In genomic region chr7:33537078-33537477, GRCh38 we compare ENCODE assay signal across 30 cellular contexts.
"Had no signal": no experiment of that assay in that cellular context is flagged by ENCODE, and none has a peak within 500 bp of the region (broad histone marks: within the 10 kb centered on the region; RNA-seq: fewer than 3 reads in every experiment).

No MANE protein-coding gene starts in this region.

- H3K4me1 Mint-ChIP-seq: activated CD4-positive, alpha-beta memory T cell treated with anti-CD3 and anti-CD28 coated beads, Interleukin-2, amount 10 ng/mL, durations not matched to agents 7 days and 5 days; activated naive CD4-positive, alpha-beta T cell treated with anti-CD3 and anti-CD28 coated beads, Interleukin-2, amount 10 ng/mL, durations not matched to agents 7 days and 5 days; T-helper 17 cell had no signal

- H3K4me3 Mint-ChIP-seq: activated CD4-positive, alpha-beta memory T cell treated with anti-CD3 and anti-CD28 coated beads, Interleukin-2, amount 10 ng/mL, durations not matched to agents 7 days and 5 days; activated CD4-positive, alpha-beta T cell treated with anti-CD3 and anti-CD28 coated beads, Interleukin-2, amount 10 ng/mL, durations not matched to agents 7 days and 5 days; activated naive CD4-positive, alpha-beta T cell treated with anti-CD3 and anti-CD28 coated beads, Interleukin-2, amount 10 ng/mL, durations not matched to agents 7 days and 5 days; activated naive CD8-positive, alpha-beta T cell treated with anti-CD3 and anti-CD28 coated beads, Interleukin-2, amount 10 ng/mL, durations not matched to agents 7 days and 5 days; activated T-cell treated with anti-CD3 and anti-CD28 coated beads, Interleukin-2, amount 50 U/mL, for 24 hours; activated T-cell treated with anti-CD3 and anti-CD28 coated beads, Interleukin-2, amount 50 U/mL, for 72 hours; T-helper 17 cell; T-helper 2 cell treated with Interferon-gamma antibody and Interleukin-4, amounts not matched to agents 5 μg/mL and 100 μg/mL, for 36 hours had no signal

- H3K27me3 Mint-ChIP-seq: activated CD4-positive, alpha-beta memory T cell treated with anti-CD3 and anti-CD28 coated beads, Interleukin-2, amount 10 ng/mL, durations not matched to agents 7 days and 5 days; activated CD4-positive, alpha-beta T cell treated with anti-CD3 and anti-CD28 coated beads, Interleukin-2, amount 10 ng/mL, durations not matched to agents 7 days and 5 days; activated naive CD4-positive, alpha-beta T cell treated with anti-CD3 and anti-CD28 coated beads, Interleukin-2, amount 10 ng/mL, durations not matched to agents 7 days and 5 days; activated naive CD8-positive, alpha-beta T cell treated with anti-CD3 and anti-CD28 coated beads, Interleukin-2, amount 10 ng/mL, durations not matched to agents 7 days and 5 days; activated T-cell treated with anti-CD3 and anti-CD28 coated beads, Interleukin-2, amount 50 U/mL, for 24 hours; T-helper 17 cell had no signal

- H3K4me1 ChIP-seq: body of pancreas, colonic mucosa, esophagus squamous epithelium had no signal

- DNase-seq: activated CD4-positive, alpha-beta memory T cell treated with anti-CD3 and anti-CD28 coated beads, Interleukin-2, amount 10 ng/mL, durations not matched to agents 7 days and 5 days; activated CD4-positive, alpha-beta T cell treated with anti-CD3 and anti-CD28 coated beads for 1 hour; activated CD4-positive, alpha-beta T cell treated with anti-CD3 and anti-CD28 coated beads for 4 hours; activated CD4-positive, alpha-beta T cell treated with anti-CD3 and anti-CD28 coated beads, Interleukin-2, amount 10 ng/mL, durations not matched to agents 7 days and 5 days; activated CD4-positive, alpha-beta T cell treated with anti-CD3 and anti-CD28 coated beads, Interleukin-2, amount 50 U/mL, for 4 hours; activated CD8-positive, alpha-beta memory T cell treated with anti-CD3 and anti-CD28 coated beads, Interleukin-2, amount 50 U/mL, for 48 hours; activated gamma-delta T cell; activated naive CD4-positive, alpha-beta T cell; activated naive CD4-positive, alpha-beta T cell treated with anti-CD3 and anti-CD28 coated beads, Interleukin-2, amount 10 ng/mL, durations not matched to agents 7 days and 5 days; activated naive CD8-positive, alpha-beta T cell treated with anti-CD3 and anti-CD28 coated beads, Interleukin-2, amount 10 ng/mL, durations not matched to agents 7 days and 5 days; activated T-cell treated with anti-CD3 and anti-CD28 coated beads for 4 hours; activated T-cell treated with anti-CD3 and anti-CD28 coated beads, Interleukin-2, amount 50 U/mL, for 24 hours; activated T-cell treated with anti-CD3 and anti-CD28 coated beads, Interleukin-2, amount 50 U/mL, for 72 hours; body of pancreas; central memory CD4-positive, alpha-beta T cell; cerebellar nuclear complex; colonic mucosa; effector CD8-positive, alpha-beta T cell; esophagus squamous epithelium; foreskin melanocyte; T-helper 1 cell; T-helper 17 cell; T1000 had no signal

- H3K9me3 ChIP-seq: colonic mucosa, esophagus squamous epithelium, gastroesophageal sphincter had no signal

- H3K36me3 Mint-ChIP-seq: activated naive CD4-positive, alpha-beta T cell treated with anti-CD3 and anti-CD28 coated beads, Interleukin-2, amount 10 ng/mL, durations not matched to agents 7 days and 5 days had no signal

- ATAC-seq: activated naive CD4-positive, alpha-beta T cell treated with anti-CD3 and anti-CD28 coated beads, Interleukin-2, amount 50 U/mL, for 72 hours; activated T-cell treated with anti-CD3 and anti-CD28 coated beads, Interleukin-2, amount 50 U/mL, for 72 hours; body of pancreas; gastroesophageal sphincter; SK-N-SH treated with all-trans-retinoic acid at 6 μM for 48 hours; T-helper 17 cell had no signal

- H3K4me3 ChIP-seq: body of pancreas, colonic mucosa, esophagus squamous epithelium, gastroesophageal sphincter had no signal

- H3K27ac Mint-ChIP-seq: activated CD4-positive, alpha-beta memory T cell treated with anti-CD3 and anti-CD28 coated beads, Interleukin-2, amount 10 ng/mL, durations not matched to agents 7 days and 5 days; activated CD4-positive, alpha-beta T cell treated with anti-CD3 and anti-CD28 coated beads, Interleukin-2, amount 10 ng/mL, durations not matched to agents 7 days and 5 days; activated naive CD4-positive, alpha-beta T cell treated with anti-CD3 and anti-CD28 coated beads, Interleukin-2, amount 10 ng/mL, durations not matched to agents 7 days and 5 days; activated naive CD4-positive, alpha-beta T cell treated with anti-CD3 and anti-CD28 coated beads, Interleukin-2, amount 50 U/mL, for 72 hours; activated naive CD8-positive, alpha-beta T cell treated with anti-CD3 and anti-CD28 coated beads, Interleukin-2, amount 10 ng/mL, durations not matched to agents 7 days and 5 days; activated T-cell treated with anti-CD3 and anti-CD28 coated beads, Interleukin-2, amount 50 U/mL, for 24 hours; activated T-cell treated with anti-CD3 and anti-CD28 coated beads, Interleukin-2, amount 50 U/mL, for 72 hours; T-helper 17 cell; T-helper 2 cell treated with Interferon-gamma antibody and Interleukin-4, amounts not matched to agents 5 μg/mL and 100 μg/mL, for 36 hours had no signal

- H3K27ac ChIP-seq: body of pancreas, colonic mucosa, epithelial cell of prostate, esophagus squamous epithelium, gastroesophageal sphincter had no signal

- FAIRE-seq: endometrium, endothelial cell of umbilical vein had no signal

- H3K36me3 ChIP-seq: colonic mucosa had no signal

- H3K27me3 ChIP-seq: body of pancreas, colonic mucosa, esophagus squamous epithelium, gastroesophageal sphincter had no signal
